ENCODE assay signal across 2 cellular contexts in genomic region chr17:14373587-14374259, GRCh38.
TF ChIP-seq lines count a peak whose summit lies in the region.

No MANE protein-coding gene starts in this region.

TF ChIP-seq in GM23338, 12 proteins besides CTCF, POLR2A, EP300 and RAD21 (continued from another document):
- TF ChIP-seq REST (IDR thresholded peaks at IDR 0.05; ENCODE audit: unreplicated experiment) (no peak), EZH2 (IDR thresholded peaks at IDR 0.05; ENCODE audit: low read depth, unreplicated experiment) (no peak), ZNF331 (CRISPR knock-in tag; IDR thresholded peaks at IDR 0.05; ENCODE audit: low read depth) (no peak), ZNF462 (CRISPR knock-in tag; IDR thresholded peaks at IDR 0.05) (no peak), STAT1 (IDR thresholded peaks at IDR 0.05; ENCODE audit: unreplicated experiment) (no peak), NANOG (IDR thresholded peaks at IDR 0.05; ENCODE audit: borderline replicate concordance) (no peak)

TF ChIP-seq in liver, 16 proteins besides CTCF, POLR2A, EP300 and RAD21 (continued from another document):
- TF ChIP-seq ZBTB33 (IDR thresholded peaks at IDR 0.05): peak; percentile 37
- TF ChIP-seq NR2F2 (IDR thresholded peaks at IDR 0.05): no peak
- TF ChIP-seq REST (IDR thresholded peaks at IDR 0.05): peak; percentile 36
- peak; percentile 84 to 90 for TF ChIP-seq RXRA (IDR thresholded peaks at IDR 0.05)
- TF ChIP-seq MAX (IDR thresholded peaks at IDR 0.05): peak; percentile 47
- peak; percentile 44 for TF ChIP-seq FOXA2 (IDR thresholded peaks at IDR 0.05)
- peak; percentile 60 for TF ChIP-seq SP1 (IDR thresholded peaks at IDR 0.05)
